ENCODE assay signal across 25 cellular contexts in genomic region chr5:138450971-138451370, GRCh38. TPM values are rescaled to one million over a fixed set of nuclear protein-coding genes. Genes with fewer than 3 reads are reported as not detected.
A peak's percentile ranks its signal among the peaks of the same experiment; 100 is the strongest.
DNase-seq lines count a peak whose midpoint lies in the region; ATAC-seq and TF ChIP-seq lines count a peak whose summit lies in the region.
"Had no signal": no experiment of that assay in that cellular context is flagged by ENCODE, and none has a peak within 500 bp of the region (broad histone marks: within the 10 kb centered on the region; RNA-seq: fewer than 3 reads in every experiment).

No MANE protein-coding gene starts in this region.

- H3K9ac ChIP-seq in Karpas-422 (ENCODE audit: low read length), result no peak overlapping the region
- no peak overlapping the region for H3K9ac ChIP-seq in neuronal stem cell (ENCODE audit: low read depth, low read length, poor library complexity)
- H3K9ac ChIP-seq: BLaER1 had no signal

- DNase-seq in H7, result peak; percentile 39
- peak; percentile 10 for DNase-seq in Karpas-422
- DNase-seq in neuronal stem cell (ENCODE audit: low spot score), result no peak
- DNase-seq in upper lobe of right lung, result peak; percentile 15
- no peak for DNase-seq in hepatocyte (ENCODE audit: low spot score)
- no peak for DNase-seq in stimulated activated CD4-positive, alpha-beta T cell treated with anti-CD3 and anti-CD28 coated beads, Interleukin-15, amount 100 ng/mL, for 24 hours
- DNase-seq: 8988T; ACHN; BE2C; C1 segment of cervical spinal cord; CD4-positive, CD25-positive, alpha-beta regulatory T cell; CD8-positive, alpha-beta memory T cell; COR-L47; DMS 273 treated with DMSO at 0.1 percent for 48 hours; DMS153; DMS53; DMS79; DND-41; EL; GDM1 had no signal

- TF ChIP-seq CTCF in upper lobe of right lung (IDR thresholded peaks at IDR 0.05) (no peak), hepatocyte (IDR thresholded peaks at IDR 0.05; ENCODE audit: poor library complexity) (no peak)

- no peak overlapping the region for H2BK15ac ChIP-seq in neuronal stem cell (ENCODE audit: low read length)

- no peaks in the 10 kb centered on the region for H3K36me3 ChIP-seq in H7 (replicated peaks; ENCODE audit: control insufficient read depth, insufficient read depth, low read length)
- H3K36me3 ChIP-seq in Karpas-422 (ENCODE audit: insufficient read depth, low read length), result no peaks in the 10 kb centered on the region
- H3K36me3 ChIP-seq in neuronal stem cell (replicated peaks in 1 of 2; ENCODE audit: control insufficient read depth in 2 of 2, insufficient read depth in 2 of 2, low read length in 2 of 2), result peaks cover 0 to 1% of the 10 kb centered on the region in 2 donors
- H3K36me3 ChIP-seq in upper lobe of right lung, result no peaks in the 10 kb centered on the region
- H3K36me3 ChIP-seq in hepatocyte (replicated peaks; ENCODE audit: insufficient read depth, low read depth), result no peaks in the 10 kb centered on the region
- H3K36me3 ChIP-seq: BE2C, BLaER1 had no signal

- H3K18ac ChIP-seq in neuronal stem cell (ENCODE audit: low read length), result no peak overlapping the region

- no peaks in the 10 kb centered on the region for H3K9me2 ChIP-seq in Karpas-422 (replicated peaks; ENCODE audit: insufficient read depth, low read length)
- H3K9me2 ChIP-seq in hepatocyte (replicated peaks; ENCODE audit: insufficient read depth), result no peaks in the 10 kb centered on the region

- peaks cover 7% of the 10 kb centered on the region for H3K4me1 ChIP-seq in Karpas-422 (ENCODE audit: low read length)
- H3K4me1 ChIP-seq in neuronal stem cell (ENCODE audit: control insufficient read depth in 2 of 2, insufficient read depth in 1 of 2, low read depth in 1 of 2, low read length in 2 of 2), result peaks cover 21 to 23% of the 10 kb centered on the region in 2 donors
- peaks cover 5% of the 10 kb centered on the region for H3K4me1 ChIP-seq in upper lobe of right lung
- H3K4me1 ChIP-seq in hepatocyte (ENCODE audit: insufficient read depth), result no peaks in the 10 kb centered on the region
- H3K4me1 ChIP-seq: BLaER1 had no signal

- H3K27me3 ChIP-seq in H7 (ENCODE audit: control insufficient read depth, insufficient read depth, low read length) (peaks cover 3% of the 10 kb centered on the region; the same call in 1 of the 2 replicates), Karpas-422 (ENCODE audit: low read length) (no peaks in the 10 kb centered on the region), neuronal stem cell (ENCODE audit: control insufficient read depth in 3 of 3, insufficient read depth in 3 of 3, low read depth in 1 of 3, low read length in 3 of 3) (no peaks in the 10 kb centered on the region), upper lobe of right lung (no peaks in the 10 kb centered on the region), hepatocyte (no peaks in the 10 kb centered on the region)
- H3K27me3 ChIP-seq: BE2C, BLaER1 had no signal

- intact Hi-C loops in upper lobe of right lung (cut with DNase I), result loop anchor here (5.0 kb wide), 1 partner anchor 51 kb away; no protein-coding TSS in a partner anchor

- no peak overlapping the region for H2BK120ac ChIP-seq in neuronal stem cell (ENCODE audit: low read depth, low read length)

- no peak overlapping the region for H2AFZ ChIP-seq in Karpas-422 (ENCODE audit: low read length)
- no peak overlapping the region for H2AFZ ChIP-seq in neuronal stem cell (ENCODE audit: low read length)
- H2AFZ ChIP-seq in hepatocyte, result no peak overlapping the region

- H3K79me2 ChIP-seq in Karpas-422 (ENCODE audit: low read length), result no peaks in the 10 kb centered on the region
- H3K79me2 ChIP-seq in hepatocyte, result no peaks in the 10 kb centered on the region

- H3K79me1 ChIP-seq in neuronal stem cell (ENCODE audit: low read depth, low read length), result no peaks in the 10 kb centered on the region

- H3K14ac ChIP-seq in neuronal stem cell (ENCODE audit: low read length), result no peak overlapping the region

- H3K27ac ChIP-seq in Karpas-422 (ENCODE audit: low read length) (no peak overlapping the region), neuronal stem cell (replicated peaks; ENCODE audit: low read length) (no peak overlapping the region), upper lobe of right lung (no peak overlapping the region), hepatocyte (no peak overlapping the region)
- H3K27ac ChIP-seq: BLaER1 had no signal

- no peak overlapping the region for H3K23ac ChIP-seq in neuronal stem cell (ENCODE audit: low read depth, low read length, poor library complexity)

- H3K9me3 ChIP-seq in Karpas-422 (ENCODE audit: low read length), result no peaks in the 10 kb centered on the region
- H3K9me3 ChIP-seq in neuronal stem cell (replicated peaks in 1 of 2; ENCODE audit: control insufficient read depth in 2 of 2, insufficient read depth in 1 of 2, low read depth in 1 of 2, low read length in 2 of 2), result no peaks in the 10 kb centered on the region
- no peaks in the 10 kb centered on the region for H3K9me3 ChIP-seq in upper lobe of right lung
- H3K9me3 ChIP-seq in hepatocyte (ENCODE audit: low read depth), result no peaks in the 10 kb centered on the region
- H3K9me3 ChIP-seq: BE2C, BLaER1 had no signal

- H4K20me1 ChIP-seq in Karpas-422 (ENCODE audit: insufficient read depth, low read depth, low read length) (no peaks in the 10 kb centered on the region), hepatocyte (ENCODE audit: insufficient read depth, poor library complexity, severe bottlenecking) (no peaks in the 10 kb centered on the region)
- H4K20me1 ChIP-seq: BLaER1 had no signal

- no peak overlapping the region for H2AK5ac ChIP-seq in neuronal stem cell (ENCODE audit: low read depth, low read length)

- H4K91ac ChIP-seq in neuronal stem cell (ENCODE audit: low read depth, low read length, poor library complexity), result no peak overlapping the region

- no peak overlapping the region for H3K4me2 ChIP-seq in Karpas-422 (ENCODE audit: low read depth, low read length, poor library complexity, severe bottlenecking)
- H3K4me2 ChIP-seq in neuronal stem cell (ENCODE audit: insufficient read depth, low read length, poor library complexity, severe bottlenecking), result no peak overlapping the region
- H3K4me2 ChIP-seq in hepatocyte, result no peak overlapping the region

- no CpG with 5 or more reads among the region's 5 CpGs for WGBS in neuronal stem cell (ENCODE audit: extremely low coverage in 2 of 2, insufficient read length in 2 of 2, insufficient replicate concordance in 1 of 2), 2 donors
- 97% methylated on average over 5 of the region's 5 CpGs for WGBS in hepatocyte (ENCODE audit: low lambda C conversion rate, missing lambda C conversion rate)

- no peak overlapping the region for H2BK5ac ChIP-seq in neuronal stem cell (ENCODE audit: low read length)

- no peak overlapping the region for H3K4ac ChIP-seq in neuronal stem cell (ENCODE audit: low read length)

- H2BK12ac ChIP-seq in neuronal stem cell (ENCODE audit: low read length), result peak overlapping the region; percentile 42

- H3K4me3 ChIP-seq in H7 (ENCODE audit: insufficient read depth, low read depth, low read length), result no peak overlapping the region
- H3K4me3 ChIP-seq in Karpas-422 (ENCODE audit: low read length), result no peak overlapping the region
- no peak overlapping the region for H3K4me3 ChIP-seq in neuronal stem cell (ENCODE audit: low read length in 2 of 2)
- no peak overlapping the region for H3K4me3 ChIP-seq in upper lobe of right lung
- H3K4me3 ChIP-seq in hepatocyte, result no peak overlapping the region
- H3K4me3 ChIP-seq: BLaER1, GM12878 had no signal

- no peak for ATAC-seq in upper lobe of right lung
- no peak for ATAC-seq in GM21717 (IDR thresholded peaks at IDR 0.05; ENCODE audit: unreplicated experiment)

- H4K8ac ChIP-seq in neuronal stem cell (ENCODE audit: low read depth, low read length), result no peak overlapping the region

RNA-seq across cellular contexts. Expression of gene REEP2, which starts 12.1 kb away (rescaled TPM):
- total RNA-seq in H7 (2014; rRNA removed; shearing (Covaris generic)), result 18.3 and 20.3 TPM in 2 replicates
- 1.8 and 3.1 TPM in 2 replicates for total RNA-seq in Karpas-422 (2014; rRNA removed; shearing (Covaris generic); ENCODE audit: low replicate concordance)
- 65.9 TPM for polyA plus RNA-seq in neuronal stem cell (2013, experiment 1 of 2)
- polyA plus RNA-seq in neuronal stem cell (2013, experiment 2 of 2), result 64.9 TPM
- total RNA-seq in upper lobe of right lung, result 0.55 TPM
- total RNA-seq in hepatocyte, result 0.67 and 3.2 TPM in 2 replicates
- 0.66 and 1.9 TPM in 2 replicates for polyA plus RNA-seq in hepatocyte
- total RNA-seq: CD4-positive, alpha-beta memory T cell; CD4-positive, CD25-positive, alpha-beta regulatory T cell had no signal
- polyA plus RNA-seq: CD14-positive monocyte had no signal

RNA-seq across cellular contexts. Expression of gene EGR1, which starts 14.3 kb away (rescaled TPM):
- 0.10 and 7.5 TPM in 2 replicates for total RNA-seq in H7 (2014; rRNA removed; shearing (Covaris generic))
- total RNA-seq in Karpas-422 (2014; rRNA removed; shearing (Covaris generic); ENCODE audit: low replicate concordance), result 0.61 and 1.7 TPM in 2 replicates
- 131 TPM for polyA plus RNA-seq in neuronal stem cell (2013, experiment 1 of 2)
- 132 TPM for polyA plus RNA-seq in neuronal stem cell (2013, experiment 2 of 2)
- total RNA-seq in upper lobe of right lung (85.6 TPM), hepatocyte (64.2 and 95.4 TPM in 2 replicates)
- polyA plus RNA-seq in hepatocyte, result 336 and 434 TPM in 2 replicates

Comparison
In these comparisons a context has a peak if more than half of its experiments do, and no peak if none do; other contexts are left out.
1. DNase-seq: peak in H7 (single experiment), Karpas-422 (single experiment) and upper lobe of right lung (single experiment); none in neuronal stem cell (single experiment), hepatocyte (single experiment) and stimulated activated CD4-positive, alpha-beta T cell treated with anti-CD3 and anti-CD28 coated beads, Interleukin-15, amount 100 ng/mL, for 24 hours (single experiment).